In genomic region chr11:36376315-36376887, GRCh38 we compare ENCODE assay signal across 8 cellular contexts.
DNase-seq lines count a peak whose midpoint lies in the region; ATAC-seq and TF ChIP-seq lines count a peak whose summit lies in the region.

No MANE protein-coding gene starts in this region.

- peaks cover 9% of the 10 kb centered on the region for H3K36me3 Mint-ChIP-seq in chondrocyte (ENCODE audit: low read depth)

- H3K4me1 ChIP-seq in right lobe of liver (peaks cover 0 to 15% (median 0%) of the 10 kb centered on the region in 4 donors), suprapubic skin (peaks cover 29% of the 10 kb centered on the region)

- no peak for TF ChIP-seq POLR2A in right lobe of liver (IDR thresholded peaks at IDR 0.05)
- TF ChIP-seq POLR2A in suprapubic skin (IDR thresholded peaks at IDR 0.05) = no peak

- ATAC-seq in right lobe of liver (peak; percentile 38 to 53 (median 44)), GM21576 (IDR thresholded peaks at IDR 0.05; ENCODE audit: unreplicated experiment) (no peak)

- H3K4me1 Mint-ChIP-seq in chondrocyte (ENCODE audit: low read depth) = peaks cover 67% of the 10 kb centered on the region

- no peaks in the 10 kb centered on the region for H3K9me3 Mint-ChIP-seq in chondrocyte (ENCODE audit: low read depth)

- H3K9me3 ChIP-seq in right lobe of liver (no peaks in the 10 kb centered on the region), suprapubic skin (no peaks in the 10 kb centered on the region)

- peak overlapping the region; percentile 31 to 82 (median 73) for H3K27ac ChIP-seq in right lobe of liver
- no peak overlapping the region for H3K27ac ChIP-seq in suprapubic skin

- no peak for TF ChIP-seq EP300 in suprapubic skin (IDR thresholded peaks at IDR 0.05)

- 2% methylated on average over 23 of the region's 46 CpGs for WGBS in right lobe of liver (ENCODE audit: insufficient coverage, low coverage, low lambda C conversion rate, missing lambda C conversion rate)
- 0% methylated on average over 30 of the region's 46 CpGs for WGBS in suprapubic skin

- no peaks in the 10 kb centered on the region for H3K27me3 Mint-ChIP-seq in chondrocyte (ENCODE audit: low read depth)

- peak overlapping the region; percentile 88 for H3K27ac Mint-ChIP-seq in chondrocyte (ENCODE audit: unreplicated experiment)

- peak; percentile 30 for DNase-seq in ELF-1 (ENCODE audit: low read depth, low spot score)
- DNase-seq in NCI-H226 = peak; percentile 7
- no peak for DNase-seq in chondrocyte (ENCODE audit: low spot score)
- peak; percentile 54 to 64 (median 59) for DNase-seq in right lobe of liver
- DNase-seq in suprapubic skin (ENCODE audit: low spot score in 2 of 2) = no peak
- no peak for DNase-seq in SKM-1 treated with dmso at 0.1 percent for 144 hours (lab: John Stamatoyannopoulos, UW; ENCODE audit: unreplicated experiment)
- no peak for DNase-seq in NCI-H2227 treated with DMSO at 0.1 percent for 48 hours (lab: John Stamatoyannopoulos, UW)

- intact Hi-C loops in right lobe of liver (cut with DNase I) = no loop called here

- TF ChIP-seq CTCF in chondrocyte (IDR thresholded peaks at IDR 0.05) (no peak), right lobe of liver (IDR thresholded peaks at IDR 0.05) (no peak), suprapubic skin (IDR thresholded peaks at IDR 0.05) (no peak)

- H3K27me3 ChIP-seq in right lobe of liver (no peaks in the 10 kb centered on the region), suprapubic skin (peaks cover 13% of the 10 kb centered on the region)

- H3K36me3 ChIP-seq in right lobe of liver = no peaks in the 10 kb centered on the region
- no peaks in the 10 kb centered on the region for H3K36me3 ChIP-seq in suprapubic skin

- H3K4me3 ChIP-seq in right lobe of liver (peak overlapping the region; percentile 43 to 52 (median 51)), suprapubic skin (peak overlapping the region; percentile 66)

- peak overlapping the region; percentile 94 for H3K4me3 Mint-ChIP-seq in chondrocyte (ENCODE audit: unreplicated experiment)

Comparison
In these comparisons a context has a peak if more than half of its experiments do, and no peak if none do; other contexts are left out.
1. DNase-seq: peak in ELF-1 (single experiment), NCI-H226 (single experiment) and right lobe of liver (3 of 3); none in chondrocyte (single experiment), suprapubic skin (0 of 2), SKM-1 treated with dmso at 0.1 percent for 144 hours (single experiment) and NCI-H2227 treated with DMSO at 0.1 percent for 48 hours (single experiment).